9 cellular contexts compared by ENCODE assay signal in genomic region chr6:136784910-136785746, GRCh38. TPM values are rescaled to one million over a fixed set of nuclear protein-coding genes. Genes with fewer than 3 reads are reported as not detected.
DNase-seq lines count a peak whose midpoint lies in the region; ATAC-seq and TF ChIP-seq lines count a peak whose summit lies in the region.
"Had no signal": no experiment of that assay in that cellular context is flagged by ENCODE, and none has a peak within 500 bp of the region (broad histone marks: within the 10 kb centered on the region; RNA-seq: fewer than 3 reads in every experiment).

No MANE protein-coding gene starts in this region.

- H3K4me1 Mint-ChIP-seq in activated CD4-positive, alpha-beta T cell treated with anti-CD3 and anti-CD28 coated beads for 36 hours = peaks cover 68% of the 10 kb centered on the region
- peaks cover 3% of the 10 kb centered on the region for H3K4me1 Mint-ChIP-seq in nephron progenitor cell

- H3K4me3 ChIP-seq in choroid plexus epithelial cell (ENCODE audit: low read depth, low read length) = no peak overlapping the region
- H3K4me3 ChIP-seq: A549 had no signal

- peak; percentile 67 for DNase-seq in activated CD4-positive, alpha-beta T cell treated with anti-CD3 and anti-CD28 coated beads for 36 hours
- no peak for DNase-seq in activated CD4-positive, alpha-beta T cell treated with anti-CD3 and anti-CD28 coated beads for 1 hour
- DNase-seq in SIG-M5 treated with dmso at 0.1 percent for 504 hours (lab: John Stamatoyannopoulos, UW; ENCODE audit: unreplicated experiment) (peak; percentile 95), choroid plexus epithelial cell (ENCODE audit: low read depth) (peak; percentile 63), nephron progenitor cell (no peak), COLO829 (ENCODE audit: low spot score) (no peak)

- peak overlapping the region; percentile 95 for H3K27ac Mint-ChIP-seq in activated CD4-positive, alpha-beta T cell treated with anti-CD3 and anti-CD28 coated beads for 36 hours
- H3K27ac Mint-ChIP-seq in nephron progenitor cell = peak overlapping the region; percentile 50

- H3K36me3 Mint-ChIP-seq in activated CD4-positive, alpha-beta T cell treated with anti-CD3 and anti-CD28 coated beads for 36 hours (ENCODE audit: low read depth) = peaks cover 14% of the 10 kb centered on the region
- H3K36me3 Mint-ChIP-seq in nephron progenitor cell (ENCODE audit: low read depth) = no peaks in the 10 kb centered on the region

- ATAC-seq in activated CD4-positive, alpha-beta T cell treated with anti-CD3 and anti-CD28 coated beads for 36 hours = peak; percentile 66
- ATAC-seq in GM18867 (IDR thresholded peaks at IDR 0.05; ENCODE audit: unreplicated experiment) = no peak
- no peak for ATAC-seq in HG02571 (IDR thresholded peaks at IDR 0.05; ENCODE audit: unreplicated experiment)
- ATAC-seq: A549 had no signal

- TF ChIP-seq CTCF in choroid plexus epithelial cell (conservative IDR thresholded peaks at IDR 0.05; ENCODE audit: low read depth, low read length) = no peak
- no peak for TF ChIP-seq CTCF in nephron progenitor cell (IDR thresholded peaks at IDR 0.05)

- POLR2A ChIA-PET in activated CD4-positive, alpha-beta T cell treated with anti-CD3 and anti-CD28 coated beads for 36 hours (lab: Charles Lee) = no interaction called here

- H3K27me3 Mint-ChIP-seq in activated CD4-positive, alpha-beta T cell treated with anti-CD3 and anti-CD28 coated beads for 36 hours = no peaks in the 10 kb centered on the region
- peaks cover 41% of the 10 kb centered on the region for H3K27me3 Mint-ChIP-seq in nephron progenitor cell (ENCODE audit: low read depth, poor library complexity)

- peak overlapping the region; percentile 62 for H3K4me3 Mint-ChIP-seq in activated CD4-positive, alpha-beta T cell treated with anti-CD3 and anti-CD28 coated beads for 36 hours
- H3K4me3 Mint-ChIP-seq in nephron progenitor cell = no peak overlapping the region

- intact Hi-C loops in activated CD4-positive, alpha-beta T cell treated with anti-CD3 and anti-CD28 coated beads for 36 hours (cut with DNase I, micrococcal nuclease) = loop anchor here in 1 of 2 experiments (2.0 kb wide), 1 partner anchor 20 kb away; no protein-coding TSS in a partner anchor

- CTCF ChIA-PET in activated CD4-positive, alpha-beta T cell treated with anti-CD3 and anti-CD28 coated beads for 36 hours (lab: Charles Lee) = interaction anchor here (0.6 to 10.4 kb wide), 4 partner anchors 20 to 141 kb away, joined by 3 to 263 read pairs (median 6); no protein-coding TSS in a partner anchor

- no peaks in the 10 kb centered on the region for H3K9me3 Mint-ChIP-seq in activated CD4-positive, alpha-beta T cell treated with anti-CD3 and anti-CD28 coated beads for 36 hours (ENCODE audit: low read depth)
- no peaks in the 10 kb centered on the region for H3K9me3 Mint-ChIP-seq in nephron progenitor cell

RNA-seq across cellular contexts. Expression of gene MAP3K5, which starts 7.1 kb away (rescaled TPM):
- total RNA-seq in activated CD4-positive, alpha-beta T cell treated with anti-CD3 and anti-CD28 coated beads for 36 hours = 1 to 10 TPM; 6.7 to 7.3 TPM

RNA-seq across cellular contexts. Expression of gene PEX7, which starts 37.3 kb away (rescaled TPM):
- 1 to 10 TPM; 3.6 to 4.9 TPM for total RNA-seq in activated CD4-positive, alpha-beta T cell treated with anti-CD3 and anti-CD28 coated beads for 36 hours

Comparison
In these comparisons a context has a peak if more than half of its experiments do, and no peak if none do; other contexts are left out.
1. DNase-seq: peak in activated CD4-positive, alpha-beta T cell treated with anti-CD3 and anti-CD28 coated beads for 36 hours (single experiment), SIG-M5 treated with dmso at 0.1 percent for 504 hours (single experiment) and choroid plexus epithelial cell (single experiment); none in activated CD4-positive, alpha-beta T cell treated with anti-CD3 and anti-CD28 coated beads for 1 hour (single experiment), nephron progenitor cell (single experiment) and COLO829 (single experiment).